Comparison of ENCODE assay signal across 2 cellular contexts in the genomic region with DNA sequence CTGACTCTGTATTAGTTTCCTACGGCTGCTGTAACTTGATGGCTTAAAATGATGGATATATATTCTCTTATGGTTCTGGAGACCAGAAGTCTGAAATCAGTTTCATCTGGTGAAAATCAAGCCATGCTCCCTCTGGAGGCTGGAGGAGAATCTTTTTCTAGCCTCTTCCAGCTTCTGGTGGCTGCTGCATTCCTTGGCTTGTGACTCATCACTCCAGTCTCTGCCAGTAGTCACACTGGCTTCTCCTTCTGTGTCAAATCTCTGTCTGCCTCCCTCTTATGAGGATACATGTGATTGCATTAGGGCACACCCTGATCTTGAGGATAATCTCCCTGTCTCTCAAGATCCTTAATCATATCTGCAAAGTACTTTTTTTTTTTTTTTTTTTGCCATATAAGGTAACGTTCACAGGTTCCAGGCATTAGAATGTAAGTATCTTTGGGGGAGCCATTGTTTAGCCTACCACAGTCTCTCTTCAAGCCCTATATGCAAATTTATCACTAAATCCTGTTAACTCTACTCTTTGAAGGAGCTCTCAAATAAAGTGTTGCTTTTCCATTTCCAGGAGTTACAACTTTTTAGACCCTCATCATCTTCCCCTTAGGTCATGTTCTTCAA.
A peak's percentile ranks its signal among the peaks of the same experiment; 100 is the strongest.
TF ChIP-seq lines count a peak whose summit lies in the region.

No MANE protein-coding gene starts in this region.

TF ChIP-seq in HEK293, 187 proteins besides CTCF, POLR2A, EP300 and RAD21 (continued from another document and continues in another):
- TF ChIP-seq ZNF169 (tag by site-specific recombination; IDR thresholded peaks at IDR 0.05) (no peak), GFI1B (tag by site-specific recombination; IDR thresholded peaks at IDR 0.05) (0 out of 2 replicates have a peak, but pooled peaks have one; percentile 17), ZNF174 (tag by site-specific recombination; IDR thresholded peaks at IDR 0.05) (no peak), ZNF155 (tag by site-specific recombination; IDR thresholded peaks at IDR 0.05) (no peak), SCRT2 (tag by site-specific recombination; IDR thresholded peaks at IDR 0.05) (no peak), ZNF558 (tag by site-specific recombination; IDR thresholded peaks at IDR 0.05) (no peak), GLI2 (tag by site-specific recombination; IDR thresholded peaks at IDR 0.05; ENCODE audit: borderline replicate concordance, low read depth) (no peak), SP2 (tag by site-specific recombination; IDR thresholded peaks at IDR 0.05) (no peak), GLIS1 (tag by site-specific recombination; IDR thresholded peaks at IDR 0.05) (no peak), KLF10 (tag by site-specific recombination; IDR thresholded peaks at IDR 0.05) (no peak), ZNF366 (tag by site-specific recombination; conservative IDR thresholded peaks at IDR 0.05) (0 out of 2 replicates have a peak, but pooled peaks have one; percentile 30), ZNF423 (tag by site-specific recombination; IDR thresholded peaks at IDR 0.05) (no peak), ZNF324 (tag by site-specific recombination; IDR thresholded peaks at IDR 0.05) (no peak), ZNF510 (tag by site-specific recombination; IDR thresholded peaks at IDR 0.05; ENCODE audit: insufficient replicate concordance) (no peak), ZNF529 (tag by site-specific recombination; IDR thresholded peaks at IDR 0.05; ENCODE audit: insufficient replicate concordance) (no peak), ZNF24 (tag by site-specific recombination; IDR thresholded peaks at IDR 0.05) (no peak), OSR2 (tag by site-specific recombination; IDR thresholded peaks at IDR 0.05) (peak; percentile 98), SP7 (tag by site-specific recombination; IDR thresholded peaks at IDR 0.05) (0 out of 2 replicates have a peak, but pooled peaks have one; percentile 36), ZNF549 (tag by site-specific recombination; IDR thresholded peaks at IDR 0.05) (no peak), ZNF624 (tag by site-specific recombination; IDR thresholded peaks at IDR 0.05) (no peak), ZNF777 (tag by site-specific recombination; IDR thresholded peaks at IDR 0.05; ENCODE audit: borderline replicate concordance) (no peak)
- TF ChIP-seq, protein P1, sequence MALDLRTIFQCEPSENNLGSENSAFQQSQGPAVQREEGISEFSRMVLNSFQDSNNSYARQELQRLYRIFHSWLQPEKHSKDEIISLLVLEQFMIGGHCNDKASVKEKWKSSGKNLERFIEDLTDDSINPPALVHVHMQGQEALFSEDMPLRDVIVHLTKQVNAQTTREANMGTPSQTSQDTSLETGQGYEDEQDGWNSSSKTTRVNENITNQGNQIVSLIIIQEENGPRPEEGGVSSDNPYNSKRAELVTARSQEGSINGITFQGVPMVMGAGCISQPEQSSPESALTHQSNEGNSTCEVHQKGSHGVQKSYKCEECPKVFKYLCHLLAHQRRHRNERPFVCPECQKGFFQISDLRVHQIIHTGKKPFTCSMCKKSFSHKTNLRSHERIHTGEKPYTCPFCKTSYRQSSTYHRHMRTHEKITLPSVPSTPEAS (tag by site-specific recombination; IDR thresholded peaks at IDR 0.05), result no peak
- TF ChIP-seq, protein P2, sequence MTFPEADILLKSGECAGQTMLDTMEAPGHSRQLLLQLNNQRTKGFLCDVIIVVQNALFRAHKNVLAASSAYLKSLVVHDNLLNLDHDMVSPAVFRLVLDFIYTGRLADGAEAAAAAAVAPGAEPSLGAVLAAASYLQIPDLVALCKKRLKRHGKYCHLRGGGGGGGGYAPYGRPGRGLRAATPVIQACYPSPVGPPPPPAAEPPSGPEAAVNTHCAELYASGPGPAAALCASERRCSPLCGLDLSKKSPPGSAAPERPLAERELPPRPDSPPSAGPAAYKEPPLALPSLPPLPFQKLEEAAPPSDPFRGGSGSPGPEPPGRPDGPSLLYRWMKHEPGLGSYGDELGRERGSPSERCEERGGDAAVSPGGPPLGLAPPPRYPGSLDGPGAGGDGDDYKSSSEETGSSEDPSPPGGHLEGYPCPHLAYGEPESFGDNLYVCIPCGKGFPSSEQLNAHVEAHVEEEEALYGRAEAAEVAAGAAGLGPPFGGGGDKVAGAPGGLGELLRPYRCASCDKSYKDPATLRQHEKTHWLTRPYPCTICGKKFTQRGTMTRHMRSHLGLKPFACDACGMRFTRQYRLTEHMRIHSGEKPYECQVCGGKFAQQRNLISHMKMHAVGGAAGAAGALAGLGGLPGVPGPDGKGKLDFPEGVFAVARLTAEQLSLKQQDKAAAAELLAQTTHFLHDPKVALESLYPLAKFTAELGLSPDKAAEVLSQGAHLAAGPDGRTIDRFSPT (tag by site-specific recombination; IDR thresholded peaks at IDR 0.05), result no peak
- TF ChIP-seq, protein P3, sequence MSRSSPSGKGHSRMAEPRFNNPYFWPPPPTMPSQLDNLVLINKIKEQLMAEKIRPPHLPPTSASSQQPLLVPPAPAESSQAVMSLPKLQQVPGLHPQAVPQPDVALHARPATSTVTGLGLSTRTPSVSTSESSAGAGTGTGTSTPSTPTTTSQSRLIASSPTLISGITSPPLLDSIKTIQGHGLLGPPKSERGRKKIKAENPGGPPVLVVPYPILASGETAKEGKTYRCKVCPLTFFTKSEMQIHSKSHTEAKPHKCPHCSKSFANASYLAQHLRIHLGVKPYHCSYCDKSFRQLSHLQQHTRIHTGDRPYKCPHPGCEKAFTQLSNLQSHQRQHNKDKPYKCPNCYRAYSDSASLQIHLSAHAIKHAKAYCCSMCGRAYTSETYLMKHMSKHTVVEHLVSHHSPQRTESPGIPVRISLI (tag by site-specific recombination; IDR thresholded peaks at IDR 0.05), result no peak
- TF ChIP-seq, protein P4, sequence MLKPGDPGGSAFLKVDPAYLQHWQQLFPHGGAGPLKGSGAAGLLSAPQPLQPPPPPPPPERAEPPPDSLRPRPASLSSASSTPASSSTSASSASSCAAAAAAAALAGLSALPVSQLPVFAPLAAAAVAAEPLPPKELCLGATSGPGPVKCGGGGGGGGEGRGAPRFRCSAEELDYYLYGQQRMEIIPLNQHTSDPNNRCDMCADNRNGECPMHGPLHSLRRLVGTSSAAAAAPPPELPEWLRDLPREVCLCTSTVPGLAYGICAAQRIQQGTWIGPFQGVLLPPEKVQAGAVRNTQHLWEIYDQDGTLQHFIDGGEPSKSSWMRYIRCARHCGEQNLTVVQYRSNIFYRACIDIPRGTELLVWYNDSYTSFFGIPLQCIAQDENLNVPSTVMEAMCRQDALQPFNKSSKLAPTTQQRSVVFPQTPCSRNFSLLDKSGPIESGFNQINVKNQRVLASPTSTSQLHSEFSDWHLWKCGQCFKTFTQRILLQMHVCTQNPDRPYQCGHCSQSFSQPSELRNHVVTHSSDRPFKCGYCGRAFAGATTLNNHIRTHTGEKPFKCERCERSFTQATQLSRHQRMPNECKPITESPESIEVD (tag by site-specific recombination; IDR thresholded peaks at IDR 0.05), result no peak
- TF ChIP-seq, protein P5, sequence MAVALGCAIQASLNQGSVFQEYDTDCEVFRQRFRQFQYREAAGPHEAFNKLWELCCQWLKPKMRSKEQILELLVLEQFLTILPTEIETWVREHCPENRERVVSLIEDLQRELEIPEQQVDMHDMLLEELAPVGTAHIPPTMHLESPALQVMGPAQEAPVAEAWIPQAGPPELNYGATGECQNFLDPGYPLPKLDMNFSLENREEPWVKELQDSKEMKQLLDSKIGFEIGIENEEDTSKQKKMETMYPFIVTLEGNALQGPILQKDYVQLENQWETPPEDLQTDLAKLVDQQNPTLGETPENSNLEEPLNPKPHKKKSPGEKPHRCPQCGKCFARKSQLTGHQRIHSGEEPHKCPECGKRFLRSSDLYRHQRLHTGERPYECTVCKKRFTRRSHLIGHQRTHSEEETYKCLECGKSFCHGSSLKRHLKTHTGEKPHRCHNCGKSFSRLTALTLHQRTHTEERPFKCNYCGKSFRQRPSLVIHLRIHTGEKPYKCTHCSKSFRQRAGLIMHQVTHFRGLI (tag by site-specific recombination; IDR thresholded peaks at IDR 0.05), result no peak

TF ChIP-seq in SK-N-SH, 30 proteins besides CTCF, POLR2A, EP300 and RAD21 (continued from another document):
- TF ChIP-seq TEAD4 (IDR thresholded peaks at IDR 0.05; ENCODE audit: borderline replicate concordance, insufficient read depth) (peak; percentile 72; the same call in 1 of the 2 replicates), JUND (IDR thresholded peaks at IDR 0.05) (peak; percentile 86), GABPA (IDR thresholded peaks at IDR 0.05; ENCODE audit: low read depth) (no peak), TCF12 (IDR thresholded peaks at IDR 0.05) (peak; percentile 75; the same call in 1 of the 2 replicates), SMC3 (IDR thresholded peaks at IDR 0.05; ENCODE audit: low read depth, low read length) (0 out of 2 replicates have a peak, but pooled peaks have one; percentile 24), SIN3A (IDR thresholded peaks at IDR 0.05; ENCODE audit: borderline replicate concordance, low read depth, low read length) (0 out of 2 replicates have a peak, but pooled peaks have one; percentile 30), FOSL2 (IDR thresholded peaks at IDR 0.05; ENCODE audit: borderline replicate concordance, low read depth) (peak; percentile 87), CHD2 (IDR thresholded peaks at IDR 0.05; ENCODE audit: low read length, partially characterized antibody) (no peak)
- TF ChIP-seq, protein P6, sequence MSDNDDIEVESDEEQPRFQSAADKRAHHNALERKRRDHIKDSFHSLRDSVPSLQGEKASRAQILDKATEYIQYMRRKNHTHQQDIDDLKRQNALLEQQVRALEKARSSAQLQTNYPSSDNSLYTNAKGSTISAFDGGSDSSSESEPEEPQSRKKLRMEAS (IDR thresholded peaks at IDR 0.05; ENCODE audit: low read depth), result peak; percentile 63
- TF ChIP-seq, protein P7, sequence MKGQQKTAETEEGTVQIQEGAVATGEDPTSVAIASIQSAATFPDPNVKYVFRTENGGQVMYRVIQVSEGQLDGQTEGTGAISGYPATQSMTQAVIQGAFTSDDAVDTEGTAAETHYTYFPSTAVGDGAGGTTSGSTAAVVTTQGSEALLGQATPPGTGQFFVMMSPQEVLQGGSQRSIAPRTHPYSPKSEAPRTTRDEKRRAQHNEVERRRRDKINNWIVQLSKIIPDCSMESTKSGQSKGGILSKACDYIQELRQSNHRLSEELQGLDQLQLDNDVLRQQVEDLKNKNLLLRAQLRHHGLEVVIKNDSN (IDR thresholded peaks at IDR 0.05; ENCODE audit: borderline replicate concordance, low read depth), result no peak
- TF ChIP-seq, protein P8, sequence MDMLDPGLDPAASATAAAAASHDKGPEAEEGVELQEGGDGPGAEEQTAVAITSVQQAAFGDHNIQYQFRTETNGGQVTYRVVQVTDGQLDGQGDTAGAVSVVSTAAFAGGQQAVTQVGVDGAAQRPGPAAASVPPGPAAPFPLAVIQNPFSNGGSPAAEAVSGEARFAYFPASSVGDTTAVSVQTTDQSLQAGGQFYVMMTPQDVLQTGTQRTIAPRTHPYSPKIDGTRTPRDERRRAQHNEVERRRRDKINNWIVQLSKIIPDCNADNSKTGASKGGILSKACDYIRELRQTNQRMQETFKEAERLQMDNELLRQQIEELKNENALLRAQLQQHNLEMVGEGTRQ (IDR thresholded peaks at IDR 0.05; ENCODE audit: borderline replicate concordance, low read depth, low read length), result no peak
- TF ChIP-seq, protein P9, sequence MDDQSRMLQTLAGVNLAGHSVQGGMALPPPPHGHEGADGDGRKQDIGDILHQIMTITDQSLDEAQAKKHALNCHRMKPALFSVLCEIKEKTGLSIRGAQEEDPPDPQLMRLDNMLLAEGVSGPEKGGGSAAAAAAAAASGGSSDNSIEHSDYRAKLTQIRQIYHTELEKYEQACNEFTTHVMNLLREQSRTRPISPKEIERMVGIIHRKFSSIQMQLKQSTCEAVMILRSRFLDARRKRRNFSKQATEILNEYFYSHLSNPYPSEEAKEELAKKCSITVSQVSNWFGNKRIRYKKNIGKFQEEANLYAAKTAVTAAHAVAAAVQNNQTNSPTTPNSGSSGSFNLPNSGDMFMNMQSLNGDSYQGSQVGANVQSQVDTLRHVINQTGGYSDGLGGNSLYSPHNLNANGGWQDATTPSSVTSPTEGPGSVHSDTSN (IDR thresholded peaks at IDR 0.05), result peak; percentile 59; the same call in 1 of the 2 replicates
